In genomic region chr17:56891751-56892150, GRCh38 we compare ENCODE assay signal across 8 cellular contexts. TPM values are rescaled to one million over a fixed set of nuclear protein-coding genes. Genes with fewer than 3 reads are reported as not detected.
DNase-seq lines count a peak whose midpoint lies in the region; ATAC-seq and TF ChIP-seq lines count a peak whose summit lies in the region.

No MANE protein-coding gene starts in this region.

- intact Hi-C loops in left cardiac atrium (cut with DNase I) = loop anchor here in 1 of 2 donors (5.0 kb wide), 1 partner anchor 46 kb away; no protein-coding TSS in a partner anchor

- POLR2A ChIA-PET in HEK293T (lab: Yijun Ruan, JAX) = no interaction called here

- no peaks in the 10 kb centered on the region for H3K9me3 ChIP-seq in MG63

- H3K4me3 ChIP-seq in MG63 = no peak overlapping the region

- ATAC-seq in left cardiac atrium = peak in 1 of 2 donors; percentile 33
- ATAC-seq in HG03432 (IDR thresholded peaks at IDR 0.05; ENCODE audit: unreplicated experiment) = no peak

- no peaks in the 10 kb centered on the region for H3K27me3 ChIP-seq in MG63

- DNase-seq in HEK293T (ENCODE audit: extremely low spot score) (peak; percentile 46), activated T-cell treated with anti-CD3 and anti-CD28 coated beads for 48 hours (ENCODE audit: low read depth) (peak; percentile 54), left cardiac atrium (peak; percentile 41), foreskin melanocyte (no peak), MG63 (no peak), Ammon's horn (ENCODE audit: low spot score) (no peak)
- DNase-seq in stimulated activated CD8-positive, alpha-beta memory T cell treated with anti-CD3 and anti-CD28 coated beads, Interleukin-12 subunit alpha, Interleukin-12 subunit beta, amount 100 ng/mL, for 1 hour (ENCODE audit: low read depth) = peak; percentile 36

- peaks cover 100% of the 10 kb centered on the region for H3K36me3 ChIP-seq in MG63

- CTCF ChIA-PET in HEK293T (lab: Yijun Ruan, JAX) = interaction anchor here (0.9 kb wide), 1 partner anchor 9 kb away, joined by 3 read pairs; no protein-coding TSS in a partner anchor

TF ChIP-seq in HEK293T, 16 proteins besides CTCF, POLR2A, EP300 and RAD21:
- TF ChIP-seq SUZ12 (IDR thresholded peaks at IDR 0.05) (no peak), LEF1 (IDR thresholded peaks at IDR 0.05; ENCODE audit: borderline replicate concordance) (no peak), FOXA1 (IDR thresholded peaks at IDR 0.05) (no peak), CTBP1 (IDR thresholded peaks at IDR 0.05; ENCODE audit: borderline replicate concordance) (no peak), PKNOX1 (IDR thresholded peaks at IDR 0.05) (no peak), SP1 (IDR thresholded peaks at IDR 0.05) (no peak), FOXM1 (IDR thresholded peaks at IDR 0.05; ENCODE audit: borderline replicate concordance) (no peak), HDGF (IDR thresholded peaks at IDR 0.05; ENCODE audit: borderline replicate concordance) (no peak), ZNF384 (IDR thresholded peaks at IDR 0.05) (no peak), ARNT (IDR thresholded peaks at IDR 0.05) (no peak), FOXK2 (IDR thresholded peaks at IDR 0.05) (no peak), TARDBP (IDR thresholded peaks at IDR 0.05) (no peak), ELF4 (IDR thresholded peaks at IDR 0.05) (no peak), L3MBTL2 (conservative IDR thresholded peaks at IDR 0.05) (no peak), NFRKB (IDR thresholded peaks at IDR 0.05) (no peak)

RNA-seq across cellular contexts. Expression of gene TRIM25, which starts 22.1 kb away (rescaled TPM):
- total RNA-seq in left cardiac atrium = 10 to 100 TPM; 30.0 to 30.3 TPM
- total RNA-seq in MG63 (2014; rRNA removed; shearing (Covaris generic); ENCODE audit: low replicate concordance) = 12.3 and 13.6 TPM in 2 replicates

RNA-seq across cellular contexts. Expression of gene DGKE, which starts 57.8 kb away (rescaled TPM):
- total RNA-seq in left cardiac atrium = 1 to 10 TPM; 4.7 to 7.0 TPM
- total RNA-seq in MG63 (2014; rRNA removed; shearing (Covaris generic); ENCODE audit: low replicate concordance) = 4.0 and 7.9 TPM in 2 replicates

RNA-seq across cellular contexts. Expression of gene C17orf67, which starts 58.0 kb away (rescaled TPM):
- total RNA-seq in left cardiac atrium = 1 to 10 TPM in 1 of 2 donors, under 1 TPM in 1; 0.92 to 1.4 TPM
- 0.63 TPM in 1 of 2 replicates, not detected in the other for total RNA-seq in MG63 (2014; rRNA removed; shearing (Covaris generic); ENCODE audit: low replicate concordance)

Comparison
In these comparisons a context has a peak if more than half of its experiments do, and no peak if none do; other contexts are left out.
1. DNase-seq: peak in HEK293T (single experiment), activated T-cell treated with anti-CD3 and anti-CD28 coated beads for 48 hours (single experiment), left cardiac atrium (single experiment) and stimulated activated CD8-positive, alpha-beta memory T cell treated with anti-CD3 and anti-CD28 coated beads, Interleukin-12 subunit alpha, Interleukin-12 subunit beta, amount 100 ng/mL, for 1 hour (single experiment); none in foreskin melanocyte (single experiment), MG63 (single experiment) and Ammon's horn (single experiment).